ENCODE assay signal across 26 cellular contexts in the genomic region with DNA sequence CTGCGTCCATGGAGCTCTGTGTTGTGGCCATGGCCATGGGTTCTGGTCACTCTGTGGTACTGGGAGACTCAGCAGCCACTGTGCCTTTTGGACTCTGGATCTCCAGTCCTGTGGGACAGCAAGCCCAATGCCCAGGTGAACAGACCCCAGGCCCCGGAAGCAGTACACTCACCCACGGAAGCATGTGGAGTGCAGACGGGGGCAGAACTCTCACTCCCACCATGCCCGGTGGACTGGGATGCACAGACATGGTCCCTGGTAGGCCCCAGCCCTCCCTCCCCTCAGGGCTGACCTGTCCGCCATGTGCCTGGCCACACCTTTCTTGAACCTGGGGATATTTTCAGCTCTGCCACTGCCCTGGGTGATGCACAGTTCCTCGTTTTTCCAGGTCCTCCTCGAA.
"Had no signal": no experiment of that assay in that cellular context is flagged by ENCODE, and none has a peak within 500 bp of the region (broad histone marks: within the 10 kb centered on the region; RNA-seq: fewer than 3 reads in every experiment).

No MANE protein-coding gene starts in this region.

- H3K27me3 ChIP-seq: neural progenitor cell, ovary, vagina had no signal

- H3K36me3 Mint-ChIP-seq: mesothelial cell of epicardium, naive B cell, natural killer cell, neural progenitor cell had no signal

- H3K9ac ChIP-seq: neural progenitor cell had no signal

- H3K27ac Mint-ChIP-seq: mesothelial cell of epicardium; naive B cell; natural killer cell; nephron progenitor cell; stimulated activated naive CD8-positive, alpha-beta T cell treated with anti-CD3 and anti-CD28 coated beads, Interleukin-15, Interleukin-2, amounts not matched to agents 100 ng/mL and 50 ng/mL, for 24 hours had no signal

- H3K27ac ChIP-seq: left ventricle myocardium inferior, neural progenitor cell, ovary, prostate gland, skin epidermis, suprapubic skin, thoracic aorta, tibial artery, upper lobe of right lung, vagina had no signal

- H3K4me2 ChIP-seq: neural progenitor cell had no signal

- ATAC-seq: natural killer cell, sciatic nerve, upper lobe of right lung had no signal

- H3K9me3 Mint-ChIP-seq: natural killer cell; stimulated activated naive CD8-positive, alpha-beta T cell treated with anti-CD3 and anti-CD28 coated beads, Interleukin-15, Interleukin-2, amounts not matched to agents 100 ng/mL and 50 ng/mL, for 24 hours had no signal

- H3K9me3 ChIP-seq: left ventricle myocardium inferior, ovary, prostate gland, suprapubic skin, thoracic aorta, tibial artery, upper lobe of right lung, vagina had no signal

- H3K4me3 Mint-ChIP-seq: mesothelial cell of epicardium; naive B cell; natural killer cell; nephron progenitor cell; neural progenitor cell; stimulated activated naive CD8-positive, alpha-beta T cell treated with anti-CD3 and anti-CD28 coated beads, Interleukin-15, Interleukin-2, amounts not matched to agents 100 ng/mL and 50 ng/mL, for 24 hours had no signal

- H3K4me1 Mint-ChIP-seq: mesothelial cell of epicardium, naive B cell, natural killer cell had no signal

- H3K36me3 ChIP-seq: left ventricle myocardium inferior, neural progenitor cell, ovary, prostate gland, suprapubic skin, thoracic aorta, tibial artery, upper lobe of right lung, vagina had no signal

- H3K4me3 ChIP-seq: left ventricle myocardium inferior, lung, neural progenitor cell, ovary, prostate gland, skin epidermis, suprapubic skin, thoracic aorta, tibial artery, upper lobe of right lung, vagina had no signal

- DNase-seq: hippocampal formation; left ventricle myocardium inferior; mesendoderm; naive B cell; natural killer cell; nephron progenitor cell; ovary; retina; right cardiac atrium; stimulated activated CD4-positive, alpha-beta T cell treated with anti-CD3 and anti-CD28 coated beads, Interleukin-12 subunit alpha, Interleukin-12 subunit beta, amount 100 ng/mL, for 4 hours; stimulated activated CD4-positive, alpha-beta T cell treated with anti-CD3 and anti-CD28 coated beads, Interleukin-15, amount 100 ng/mL, for 24 hours; stimulated activated CD4-positive, alpha-beta T cell treated with anti-CD3 and anti-CD28 coated beads, Interleukin-2, amount 100 ng/mL, for 24 hours; stimulated activated CD4-positive, alpha-beta T cell treated with anti-CD3 and anti-CD28 coated beads, Interleukin-4, amount 100 ng/mL, for 1 hour; stimulated activated naive CD4-positive, alpha-beta T cell; tibial artery; upper lobe of right lung had no signal

- H2AFZ ChIP-seq: neural progenitor cell had no signal

- H3K4me1 ChIP-seq: left ventricle myocardium inferior, neural progenitor cell, prostate gland, suprapubic skin, tibial artery, upper lobe of right lung, vagina had no signal
